Comparison of ENCODE assay signal across 10 cellular contexts in the genomic region with DNA sequence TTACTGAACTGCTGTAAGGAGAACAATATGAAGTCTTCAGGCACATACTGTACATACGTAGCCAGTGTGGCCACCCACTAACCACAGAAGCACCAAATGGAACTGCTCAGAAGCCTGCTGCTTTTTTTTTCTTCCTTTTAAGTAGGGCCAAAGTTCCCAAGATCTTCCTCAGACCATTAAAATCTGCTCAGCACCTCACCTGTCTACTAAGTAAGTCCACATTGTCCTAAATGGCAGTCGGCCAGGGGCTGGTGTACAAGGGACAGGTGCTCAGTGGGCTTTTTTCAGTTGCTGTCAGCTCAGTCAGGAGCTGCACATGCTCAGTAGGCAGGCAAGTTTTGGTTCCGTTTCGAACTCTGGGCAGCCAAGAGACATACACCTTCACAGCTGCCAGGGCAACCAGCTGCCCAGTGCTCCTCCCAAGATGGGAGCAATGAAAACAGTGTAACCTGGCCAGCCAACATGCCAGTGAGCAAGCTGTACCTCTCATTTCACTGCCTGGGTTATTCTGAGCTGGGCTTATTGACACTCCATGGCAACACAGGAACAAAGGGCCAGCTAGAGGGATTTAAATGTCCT.
DNase-seq lines count a peak whose midpoint lies in the region; ATAC-seq lines count a peak whose summit lies in the region.
"Had no signal": no experiment of that assay in that cellular context is flagged by ENCODE, and none has a peak within 500 bp of the region (broad histone marks: within the 10 kb centered on the region; RNA-seq: fewer than 3 reads in every experiment).

No MANE protein-coding gene starts in this region.

- H3K36me3 Mint-ChIP-seq in CD4-positive, CD25-positive, alpha-beta regulatory T cell = peaks cover 15% of the 10 kb centered on the region

- no peak for ATAC-seq in CD4-positive, CD25-positive, alpha-beta regulatory T cell (ENCODE audit: low read depth in 2 of 2)
- ATAC-seq in HG03378 (IDR thresholded peaks at IDR 0.05; ENCODE audit: unreplicated experiment) = no peak
- no peak for ATAC-seq in GM18858 (IDR thresholded peaks at IDR 0.05; ENCODE audit: unreplicated experiment)
- no peak for ATAC-seq in HG03196 (IDR thresholded peaks at IDR 0.05; ENCODE audit: unreplicated experiment)

- H3K27me3 Mint-ChIP-seq in CD4-positive, CD25-positive, alpha-beta regulatory T cell = no peaks in the 10 kb centered on the region

- peak overlapping the region in 1 of 4 donors; percentile 39 for H3K4me3 Mint-ChIP-seq in CD4-positive, CD25-positive, alpha-beta regulatory T cell

- H3K27ac ChIP-seq in CD4-positive, CD25-positive, alpha-beta regulatory T cell (ENCODE audit: insufficient read depth, low read length, poor library complexity, severe bottlenecking) = no peak overlapping the region
- H3K27ac ChIP-seq in duodenal mucosa (ENCODE audit: low read depth, low read length) = no peak overlapping the region
- H3K27ac ChIP-seq: BLaER1 treated with 17β-estradiol and CSF1 and Interleukin-3, amounts not matched to agents 10 nM and 100 nM had no signal

- peaks cover 27% of the 10 kb centered on the region for H3K36me3 ChIP-seq in CD4-positive, CD25-positive, alpha-beta regulatory T cell (ENCODE audit: control insufficient read depth, insufficient read depth, low read length)
- H3K36me3 ChIP-seq in duodenal mucosa (ENCODE audit: control insufficient read depth in 1 of 2, insufficient read depth in 2 of 2, low read length in 2 of 2) = no peaks in the 10 kb centered on the region

- no peaks in the 10 kb centered on the region for H3K9me3 ChIP-seq in CD4-positive, CD25-positive, alpha-beta regulatory T cell (ENCODE audit: control insufficient read depth in 2 of 2, low read length in 2 of 2)
- H3K9me3 ChIP-seq in duodenal mucosa (ENCODE audit: control insufficient read depth in 1 of 2, low read length in 2 of 2) = no peaks in the 10 kb centered on the region
- H3K9me3 ChIP-seq: BLaER1 treated with 17β-estradiol and CSF1 and Interleukin-3, amounts not matched to agents 10 nM and 100 nM had no signal

- H3K4me1 ChIP-seq in CD4-positive, CD25-positive, alpha-beta regulatory T cell (ENCODE audit: control insufficient read depth, insufficient read depth, low read length, poor library complexity, severe bottlenecking) = peaks cover 3% of the 10 kb centered on the region
- H3K4me1 ChIP-seq in duodenal mucosa (ENCODE audit: control insufficient read depth in 1 of 2, insufficient read depth in 2 of 2, low read length in 2 of 2) = peaks cover 35 to 60% of the 10 kb centered on the region in 2 donors
- H3K4me1 ChIP-seq: BLaER1 treated with 17β-estradiol and CSF1 and Interleukin-3, amounts not matched to agents 10 nM and 100 nM had no signal

- DNase-seq in CD4-positive, CD25-positive, alpha-beta regulatory T cell = peak in 1 of 3 donors; percentile 15
- peak; percentile 45 for DNase-seq in NCI-H1105 (lab: John Stamatoyannopoulos, UW)
- DNase-seq in myocyte (ENCODE audit: low read depth) = peak; percentile 87
- DNase-seq in SKM-1 (lab: John Stamatoyannopoulos, UW; ENCODE audit: unreplicated experiment) = no peak
- DNase-seq: stimulated activated CD4-positive, alpha-beta T cell treated with anti-CD3 and anti-CD28 coated beads, Interleukin-4, amount 100 ng/mL, for 4 hours had no signal

- H3K4me3 ChIP-seq in CD4-positive, CD25-positive, alpha-beta regulatory T cell (ENCODE audit: low read depth, low read length) = no peak overlapping the region
- H3K4me3 ChIP-seq in duodenal mucosa (ENCODE audit: low read depth in 1 of 2, low read length in 2 of 2) = peak overlapping the region; percentile 7 to 9
- H3K4me3 ChIP-seq: BLaER1 treated with 17β-estradiol and CSF1 and Interleukin-3, amounts not matched to agents 10 nM and 100 nM had no signal

- H3K27ac Mint-ChIP-seq in CD4-positive, CD25-positive, alpha-beta regulatory T cell = peak overlapping the region in 2 of 3 donors; percentile 50 to 80

- no peak overlapping the region for H3K9ac ChIP-seq in duodenal mucosa (ENCODE audit: low read depth in 1 of 2, low read length in 2 of 2)
- H3K9ac ChIP-seq: BLaER1 treated with 17β-estradiol and CSF1 and Interleukin-3, amounts not matched to agents 10 nM and 100 nM had no signal

- no peaks in the 10 kb centered on the region for H3K27me3 ChIP-seq in CD4-positive, CD25-positive, alpha-beta regulatory T cell (ENCODE audit: control insufficient read depth, insufficient read depth, low read length)
- no peaks in the 10 kb centered on the region for H3K27me3 ChIP-seq in duodenal mucosa (ENCODE audit: control insufficient read depth in 1 of 2, insufficient read depth in 2 of 2, low read length in 2 of 2)
- H3K27me3 ChIP-seq: BLaER1 treated with 17β-estradiol and CSF1 and Interleukin-3, amounts not matched to agents 10 nM and 100 nM had no signal

- H3K9me3 Mint-ChIP-seq in CD4-positive, CD25-positive, alpha-beta regulatory T cell = no peaks in the 10 kb centered on the region

- peaks cover 20 to 32% (median 22%) of the 10 kb centered on the region in 4 donors for H3K4me1 Mint-ChIP-seq in CD4-positive, CD25-positive, alpha-beta regulatory T cell
